Comparison of ENCODE assay signal across 2 cellular contexts in the genomic region with DNA sequence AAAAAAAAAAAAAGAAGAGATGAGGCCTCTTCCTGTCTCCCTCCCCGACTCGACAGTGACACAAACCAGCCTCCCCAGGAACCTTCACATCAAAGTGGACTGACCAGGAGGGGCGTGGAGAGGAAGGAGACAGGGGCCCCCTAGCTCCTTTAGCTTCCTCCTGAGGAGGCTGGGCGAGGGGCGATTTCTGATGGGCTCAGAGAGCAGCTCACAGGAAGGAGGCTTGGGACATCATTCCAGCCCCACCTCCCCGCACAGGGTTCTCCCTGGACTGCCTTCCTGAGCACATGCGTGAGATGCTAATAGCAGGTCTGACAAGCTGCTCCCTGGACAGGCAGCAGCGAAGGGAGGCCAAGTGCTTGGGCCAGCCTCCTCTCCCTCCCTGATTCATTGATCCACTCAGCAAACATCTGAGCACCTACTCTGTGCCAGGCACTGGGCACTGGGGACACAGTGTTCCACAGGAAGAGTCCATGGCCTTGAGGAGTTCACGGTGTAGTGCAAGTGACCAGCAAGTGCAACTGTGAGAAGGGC.
TF ChIP-seq lines count a peak whose summit lies in the region.

No MANE protein-coding gene starts in this region.

TF ChIP-seq in SK-N-SH, 30 proteins besides CTCF, POLR2A, EP300 and RAD21:
- TF ChIP-seq, protein P1, sequence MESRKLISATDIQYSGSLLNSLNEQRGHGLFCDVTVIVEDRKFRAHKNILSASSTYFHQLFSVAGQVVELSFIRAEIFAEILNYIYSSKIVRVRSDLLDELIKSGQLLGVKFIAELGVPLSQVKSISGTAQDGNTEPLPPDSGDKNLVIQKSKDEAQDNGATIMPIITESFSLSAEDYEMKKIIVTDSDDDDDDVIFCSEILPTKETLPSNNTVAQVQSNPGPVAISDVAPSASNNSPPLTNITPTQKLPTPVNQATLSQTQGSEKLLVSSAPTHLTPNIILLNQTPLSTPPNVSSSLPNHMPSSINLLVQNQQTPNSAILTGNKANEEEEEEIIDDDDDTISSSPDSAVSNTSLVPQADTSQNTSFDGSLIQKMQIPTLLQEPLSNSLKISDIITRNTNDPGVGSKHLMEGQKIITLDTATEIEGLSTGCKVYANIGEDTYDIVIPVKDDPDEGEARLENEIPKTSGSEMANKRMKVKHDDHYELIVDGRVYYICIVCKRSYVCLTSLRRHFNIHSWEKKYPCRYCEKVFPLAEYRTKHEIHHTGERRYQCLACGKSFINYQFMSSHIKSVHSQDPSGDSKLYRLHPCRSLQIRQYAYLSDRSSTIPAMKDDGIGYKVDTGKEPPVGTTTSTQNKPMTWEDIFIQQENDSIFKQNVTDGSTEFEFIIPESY (IDR thresholded peaks at IDR 0.05; ENCODE audit: borderline replicate concordance, low read depth) = no peak
- TF ChIP-seq CHD2 (IDR thresholded peaks at IDR 0.05; ENCODE audit: low read length, partially characterized antibody) (no peak), YY1 (IDR thresholded peaks at IDR 0.05; ENCODE audit: low read depth) (no peak), TEAD4 (IDR thresholded peaks at IDR 0.05; ENCODE audit: borderline replicate concordance, insufficient read depth) (no peak), NRF1 (IDR thresholded peaks at IDR 0.05; ENCODE audit: low read depth, low read length) (no peak), MXI1 (IDR thresholded peaks at IDR 0.05; ENCODE audit: low read depth, low read length) (no peak), GABPA (IDR thresholded peaks at IDR 0.05; ENCODE audit: low read depth) (no peak), NFIC (IDR thresholded peaks at IDR 0.05; ENCODE audit: borderline replicate concordance) (no peak), MEF2A (IDR thresholded peaks at IDR 0.05; ENCODE audit: borderline replicate concordance, low read depth) (no peak), TAF1 (IDR thresholded peaks at IDR 0.05; ENCODE audit: borderline replicate concordance, low read depth, low read length) (no peak)
- TF ChIP-seq, protein P2, sequence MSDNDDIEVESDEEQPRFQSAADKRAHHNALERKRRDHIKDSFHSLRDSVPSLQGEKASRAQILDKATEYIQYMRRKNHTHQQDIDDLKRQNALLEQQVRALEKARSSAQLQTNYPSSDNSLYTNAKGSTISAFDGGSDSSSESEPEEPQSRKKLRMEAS (IDR thresholded peaks at IDR 0.05; ENCODE audit: low read depth) = no peak
- TF ChIP-seq, protein P3, sequence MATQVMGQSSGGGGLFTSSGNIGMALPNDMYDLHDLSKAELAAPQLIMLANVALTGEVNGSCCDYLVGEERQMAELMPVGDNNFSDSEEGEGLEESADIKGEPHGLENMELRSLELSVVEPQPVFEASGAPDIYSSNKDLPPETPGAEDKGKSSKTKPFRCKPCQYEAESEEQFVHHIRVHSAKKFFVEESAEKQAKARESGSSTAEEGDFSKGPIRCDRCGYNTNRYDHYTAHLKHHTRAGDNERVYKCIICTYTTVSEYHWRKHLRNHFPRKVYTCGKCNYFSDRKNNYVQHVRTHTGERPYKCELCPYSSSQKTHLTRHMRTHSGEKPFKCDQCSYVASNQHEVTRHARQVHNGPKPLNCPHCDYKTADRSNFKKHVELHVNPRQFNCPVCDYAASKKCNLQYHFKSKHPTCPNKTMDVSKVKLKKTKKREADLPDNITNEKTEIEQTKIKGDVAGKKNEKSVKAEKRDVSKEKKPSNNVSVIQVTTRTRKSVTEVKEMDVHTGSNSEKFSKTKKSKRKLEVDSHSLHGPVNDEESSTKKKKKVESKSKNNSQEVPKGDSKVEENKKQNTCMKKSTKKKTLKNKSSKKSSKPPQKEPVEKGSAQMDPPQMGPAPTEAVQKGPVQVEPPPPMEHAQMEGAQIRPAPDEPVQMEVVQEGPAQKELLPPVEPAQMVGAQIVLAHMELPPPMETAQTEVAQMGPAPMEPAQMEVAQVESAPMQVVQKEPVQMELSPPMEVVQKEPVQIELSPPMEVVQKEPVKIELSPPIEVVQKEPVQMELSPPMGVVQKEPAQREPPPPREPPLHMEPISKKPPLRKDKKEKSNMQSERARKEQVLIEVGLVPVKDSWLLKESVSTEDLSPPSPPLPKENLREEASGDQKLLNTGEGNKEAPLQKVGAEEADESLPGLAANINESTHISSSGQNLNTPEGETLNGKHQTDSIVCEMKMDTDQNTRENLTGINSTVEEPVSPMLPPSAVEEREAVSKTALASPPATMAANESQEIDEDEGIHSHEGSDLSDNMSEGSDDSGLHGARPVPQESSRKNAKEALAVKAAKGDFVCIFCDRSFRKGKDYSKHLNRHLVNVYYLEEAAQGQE (IDR thresholded peaks at IDR 0.05; ENCODE audit: low read depth, low read length) = no peak
- TF ChIP-seq, protein P4, sequence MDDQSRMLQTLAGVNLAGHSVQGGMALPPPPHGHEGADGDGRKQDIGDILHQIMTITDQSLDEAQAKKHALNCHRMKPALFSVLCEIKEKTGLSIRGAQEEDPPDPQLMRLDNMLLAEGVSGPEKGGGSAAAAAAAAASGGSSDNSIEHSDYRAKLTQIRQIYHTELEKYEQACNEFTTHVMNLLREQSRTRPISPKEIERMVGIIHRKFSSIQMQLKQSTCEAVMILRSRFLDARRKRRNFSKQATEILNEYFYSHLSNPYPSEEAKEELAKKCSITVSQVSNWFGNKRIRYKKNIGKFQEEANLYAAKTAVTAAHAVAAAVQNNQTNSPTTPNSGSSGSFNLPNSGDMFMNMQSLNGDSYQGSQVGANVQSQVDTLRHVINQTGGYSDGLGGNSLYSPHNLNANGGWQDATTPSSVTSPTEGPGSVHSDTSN (IDR thresholded peaks at IDR 0.05) = no peak

TF ChIP-seq in liver, 16 proteins besides CTCF, POLR2A, EP300 and RAD21:
- TF ChIP-seq NR2F2 (IDR thresholded peaks at IDR 0.05) (no peak), TAF1 (conservative IDR thresholded peaks at IDR 0.05) (no peak), JUND (IDR thresholded peaks at IDR 0.05) (peak in 1 of 2 donors; percentile 72), GABPA (IDR thresholded peaks at IDR 0.05 in 1 of 2, conservative IDR thresholded peaks at IDR 0.05 in 1 of 2) (peak in 1 of 2 donors; percentile 42), RXRA (IDR thresholded peaks at IDR 0.05) (peak; percentile 94 to 97), HNF4A (conservative IDR thresholded peaks at IDR 0.05) (peak; percentile 81 to 90), YY1 (IDR thresholded peaks at IDR 0.05) (peak; percentile 55), HNF4G (IDR thresholded peaks at IDR 0.05) (peak; percentile 44), EGR1 (IDR thresholded peaks at IDR 0.05; ENCODE audit: low read depth in 2 of 2) (no peak), SP1 (IDR thresholded peaks at IDR 0.05) (peak; percentile 95), FOXA1 (IDR thresholded peaks at IDR 0.05) (peak; percentile 37), FOXA2 (IDR thresholded peaks at IDR 0.05) (peak; percentile 52)
- TF ChIP-seq, protein P1 (IDR thresholded peaks at IDR 0.05) = no peak
- TF ChIP-seq, protein P5, sequence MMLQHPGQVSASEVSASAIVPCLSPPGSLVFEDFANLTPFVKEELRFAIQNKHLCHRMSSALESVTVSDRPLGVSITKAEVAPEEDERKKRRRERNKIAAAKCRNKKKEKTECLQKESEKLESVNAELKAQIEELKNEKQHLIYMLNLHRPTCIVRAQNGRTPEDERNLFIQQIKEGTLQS (IDR thresholded peaks at IDR 0.05) = no peak
- TF ChIP-seq, protein P2 (IDR thresholded peaks at IDR 0.05) = peak; percentile 72
- TF ChIP-seq, protein P3 (IDR thresholded peaks at IDR 0.05) = no peak
